14 cellular contexts compared by ENCODE assay signal in genomic region chr11:59289356-59289755, GRCh38.
DNase-seq lines count a peak whose midpoint lies in the region; ATAC-seq and TF ChIP-seq lines count a peak whose summit lies in the region.
"Had no signal": no experiment of that assay in that cellular context is flagged by ENCODE, and none has a peak within 500 bp of the region (broad histone marks: within the 10 kb centered on the region; RNA-seq: fewer than 3 reads in every experiment).

No MANE protein-coding gene starts in this region.

- peaks cover 1% of the 10 kb centered on the region for H3K36me3 Mint-ChIP-seq in activated B cell treated with CpG ODN at 0.5 μM for 24 hours (ENCODE audit: low read depth)
- H3K36me3 Mint-ChIP-seq in naive B cell: no peaks in the 10 kb centered on the region

- peak; percentile 61 for DNase-seq in CD1c-positive myeloid dendritic cell (ENCODE audit: extremely low spot score)
- peak; percentile 90 for DNase-seq in MV-4-11 (lab: John Stamatoyannopoulos, UW)
- no peak for DNase-seq in activated B cell treated with CpG ODN at 0.5 μM for 24 hours
- DNase-seq in naive B cell: peak; percentile 46
- DNase-seq in activated naive CD4-positive, alpha-beta T cell (lab: John Stamatoyannopoulos, UW): no peak
- no peak for DNase-seq in hepatic stellate cell (ENCODE audit: low spot score)
- no peak for DNase-seq in dedifferentiated amniotic fluid mesenchymal stem cell (ENCODE audit: extremely low spot score)
- no peak for DNase-seq in NCI-H1105 treated with DMSO at 0.1 percent for 48 hours (lab: John Stamatoyannopoulos, UW)
- DNase-seq: C1 segment of cervical spinal cord, DMS79 treated with DMSO at 0.1 percent for 48 hours, H7, NCI-H1092 treated with DMSO at 0.1 percent for 48 hours, NCI-H2081, PC-9 had no signal

- intact Hi-C loops in activated B cell treated with CpG ODN at 0.5 μM for 24 hours (cut with micrococcal nuclease): loop anchor here (10.0 kb wide), 2 partner anchors 465 to 765 kb away; partner anchors contain the start of gene STX3

- CTCF ChIA-PET in activated B cell treated with CpG ODN at 0.5 μM for 24 hours (lab: Charles Lee): interaction anchor here (0.8 to 1.0 kb wide), 4 partner anchors 26 to 131 kb away, joined by 3 to 4 read pairs (median 4); partner anchors contain the start of gene DTX4

- H3K27me3 Mint-ChIP-seq in activated B cell treated with CpG ODN at 0.5 μM for 24 hours (no peaks in the 10 kb centered on the region), naive B cell (no peaks in the 10 kb centered on the region)

- no peak overlapping the region for H3K27ac Mint-ChIP-seq in activated B cell treated with CpG ODN at 0.5 μM for 24 hours
- peak overlapping the region; percentile 54 to 93 (median 82) for H3K27ac Mint-ChIP-seq in naive B cell

- H3K4me1 Mint-ChIP-seq in activated B cell treated with CpG ODN at 0.5 μM for 24 hours: peaks cover 38% of the 10 kb centered on the region
- H3K4me1 Mint-ChIP-seq in naive B cell: peaks cover 44 to 63% (median 46%) of the 10 kb centered on the region in 3 donors

- POLR2A ChIA-PET in activated B cell treated with CpG ODN at 0.5 μM for 24 hours (lab: Charles Lee): interaction anchor here (0.7 to 1.6 kb wide), 5 partner anchors 16 to 118 kb away, joined by 3 to 6 read pairs (median 3); partner anchors contain the start of genes DTX4 and MPEG1

- peaks cover 5% of the 10 kb centered on the region for H3K9me3 Mint-ChIP-seq in activated B cell treated with CpG ODN at 0.5 μM for 24 hours
- peaks cover 0 to 11% (median 0%) of the 10 kb centered on the region in 7 donors for H3K9me3 Mint-ChIP-seq in naive B cell

- ATAC-seq in activated B cell treated with CpG ODN at 0.5 μM for 24 hours (ENCODE audit: low read depth): peak; percentile 35
- peak; percentile 55 to 58 for ATAC-seq in naive B cell (ENCODE audit: low read depth in 2 of 2)

- no peak for TF ChIP-seq CTCF in activated B cell treated with CpG ODN at 0.5 μM for 24 hours (IDR thresholded peaks at IDR 0.05)

- H3K4me3 Mint-ChIP-seq in activated B cell treated with CpG ODN at 0.5 μM for 24 hours: peak overlapping the region; percentile 19
- H3K4me3 Mint-ChIP-seq in naive B cell: peak overlapping the region in 7 of 8 donors; percentile 47 to 87 (median 69)

Comparison
In these comparisons a context has a peak if more than half of its experiments do, and no peak if none do; other contexts are left out.
1. DNase-seq: peak in CD1c-positive myeloid dendritic cell (single experiment), MV-4-11 (single experiment) and naive B cell (single experiment); none in activated B cell treated with CpG ODN at 0.5 μM for 24 hours (single experiment), activated naive CD4-positive, alpha-beta T cell (0 of 4), hepatic stellate cell (single experiment), dedifferentiated amniotic fluid mesenchymal stem cell (single experiment) and NCI-H1105 treated with DMSO at 0.1 percent for 48 hours (single experiment).